9 cellular contexts compared by ENCODE assay signal in genomic region chr12:108724054-108724889, GRCh38. TPM values are rescaled to one million over a fixed set of nuclear protein-coding genes. Genes with fewer than 3 reads are reported as not detected.
DNase-seq lines count a peak whose midpoint lies in the region; ATAC-seq and FAIRE-seq lines count a peak whose summit lies in the region.
"Had no signal": no experiment of that assay in that cellular context is flagged by ENCODE, and none has a peak within 500 bp of the region (broad histone marks: within the 10 kb centered on the region; RNA-seq: fewer than 3 reads in every experiment).

No MANE protein-coding gene starts in this region.

- H3K4ac ChIP-seq in trophoblast cell (ENCODE audit: low read depth, low read length) = peak overlapping the region; percentile 97

- H3K36me3 ChIP-seq in trophoblast cell (ENCODE audit: control insufficient read depth in 1 of 2, insufficient read depth in 2 of 2, low read length in 2 of 2) = no peaks in the 10 kb centered on the region
- H3K36me3 ChIP-seq: tibial nerve had no signal

- peaks cover 2% of the 10 kb centered on the region for H3K79me1 ChIP-seq in trophoblast cell (ENCODE audit: low read length)

- H3K27ac ChIP-seq in trophoblast cell (ENCODE audit: low read depth, low read length) = no peak overlapping the region

- no peak overlapping the region for H4K8ac ChIP-seq in trophoblast cell (ENCODE audit: low read depth, low read length)

- no peak overlapping the region for H4K91ac ChIP-seq in trophoblast cell (ENCODE audit: low read depth, low read length)

- peaks cover 12 to 14% of the 10 kb centered on the region in 2 experiments for H3K4me1 ChIP-seq in trophoblast cell (ENCODE audit: control insufficient read depth in 1 of 2, insufficient read depth in 2 of 2, low read length in 2 of 2)

- no peak overlapping the region for H4K12ac ChIP-seq in trophoblast cell (ENCODE audit: low read depth, low read length)

- no CpG with 5 or more reads among the region's 3 CpGs for WGBS in trophoblast cell (ENCODE audit: extremely low coverage, insufficient coverage, insufficient read length)

- no peak for DNase-seq in GM19239 (ENCODE audit: insufficient read length, low spot score)
- DNase-seq in OCI-M1 (lab: John Stamatoyannopoulos, UW) = peak; percentile 65
- DNase-seq in trophoblast cell = no peak
- no peak for DNase-seq in NCI-H1092 treated with DMSO at 0.1 percent for 48 hours (lab: John Stamatoyannopoulos, UW)
- DNase-seq in NK-92 treated with Interleukin-12 subunit alpha and Interleukin-12 subunit beta, amount 100 ng/mL, for 24 hours (lab: John Stamatoyannopoulos, UW) = no peak
- DNase-seq in ureter (ENCODE audit: low spot score) = no peak
- no peak for DNase-seq in mesenteric fat pad (ENCODE audit: low spot score)

- no peak overlapping the region for H3K18ac ChIP-seq in trophoblast cell (ENCODE audit: low read length)

- peak; percentile 18 for FAIRE-seq in GM19239 (lab: Jason Lieb, UNC)

- no peak overlapping the region for H2AFZ ChIP-seq in trophoblast cell (ENCODE audit: insufficient read depth, low read length, poor library complexity)

- H2BK12ac ChIP-seq in trophoblast cell (ENCODE audit: low read length) = no peak overlapping the region

- H3K79me2 ChIP-seq in trophoblast cell (ENCODE audit: control insufficient read depth, insufficient read depth, low read length, poor library complexity) = peaks cover 28% of the 10 kb centered on the region

- no peaks in the 10 kb centered on the region for H3K9me3 ChIP-seq in trophoblast cell (ENCODE audit: insufficient read depth, low read depth, low read length)
- H3K9me3 ChIP-seq: tibial nerve had no signal

- H3K9ac ChIP-seq in trophoblast cell (ENCODE audit: low read length) = no peak overlapping the region

- H3K23ac ChIP-seq in trophoblast cell (ENCODE audit: low read length) = no peak overlapping the region

- no peak overlapping the region for H2AK5ac ChIP-seq in trophoblast cell (ENCODE audit: low read length)

- H2BK5ac ChIP-seq in trophoblast cell (ENCODE audit: low read depth, low read length, poor library complexity) = no peak overlapping the region

- no peak overlapping the region for H2BK120ac ChIP-seq in trophoblast cell (ENCODE audit: insufficient read depth, low read length, poor library complexity)

- peak; percentile 65 for ATAC-seq in esophagus mucosa

- H3K14ac ChIP-seq in trophoblast cell (ENCODE audit: low read length) = no peak overlapping the region

- no peaks in the 10 kb centered on the region for H3K27me3 ChIP-seq in trophoblast cell (ENCODE audit: insufficient read depth, low read length)
- H3K27me3 ChIP-seq: tibial nerve had no signal

- H3K4me2 ChIP-seq in trophoblast cell (ENCODE audit: low read length) = no peak overlapping the region

- H3K4me3 ChIP-seq in trophoblast cell (ENCODE audit: low read depth, low read length) = no peak overlapping the region
- H3K4me3 ChIP-seq: tibial nerve had no signal

RNA-seq across cellular contexts. Expression of gene CORO1C, which starts 7.0 kb away (rescaled TPM):
- total RNA-seq in esophagus mucosa (107 TPM), ureter (167 TPM), mesenteric fat pad (241 TPM)
- polyA plus RNA-seq in trophoblast cell (2013) = 213 and 229 TPM in 2 replicates
